1 cellular context compared by ENCODE assay signal in the genomic region with DNA sequence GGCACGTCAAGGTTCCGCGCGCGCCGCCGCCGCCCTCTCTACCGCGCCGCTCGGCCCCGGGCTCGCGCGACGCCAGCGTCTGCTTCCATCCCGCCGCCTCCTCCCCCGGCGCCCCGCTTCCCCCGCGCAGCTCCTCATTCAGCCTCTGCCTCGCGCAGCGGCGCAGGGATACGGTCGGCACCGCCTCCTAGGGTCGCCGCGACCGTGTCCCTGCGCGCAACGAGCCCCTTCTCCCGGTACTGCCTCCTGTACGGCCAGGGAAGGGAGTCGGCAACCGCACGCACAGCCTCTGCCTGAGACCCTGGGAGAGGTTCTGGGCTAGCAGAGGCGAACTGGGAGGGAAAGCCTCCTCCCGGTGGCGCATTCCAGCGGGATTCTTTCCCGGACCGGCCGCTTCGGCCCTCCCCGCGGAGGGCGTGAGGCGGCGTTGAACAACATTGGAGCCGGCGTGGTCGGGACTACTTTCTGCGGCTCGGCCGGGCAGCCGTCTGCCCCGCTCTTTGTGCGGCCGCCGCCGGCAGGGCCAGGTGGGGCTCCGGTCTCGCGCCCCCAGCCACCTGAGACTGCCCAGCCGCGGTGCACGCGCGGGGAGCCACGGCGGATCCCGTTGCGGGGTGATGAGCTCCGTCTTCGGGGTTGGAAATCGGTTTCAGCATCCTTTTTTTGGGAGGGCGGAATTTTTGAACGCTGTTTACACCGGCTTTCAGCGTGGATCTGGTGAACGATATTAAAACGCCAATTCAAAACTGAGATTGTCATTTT.
A peak's percentile ranks its signal among the peaks of the same experiment; 100 is the strongest.
TF ChIP-seq lines count a peak whose summit lies in the region.

Gene LRP6, minus strand, starts transcription at position 172 of the 762 bp plus-strand sequence. CDS start 309 bp downstream, outside the sequence.

TF ChIP-seq in GM12878, 131 proteins besides CTCF, POLR2A, EP300 and RAD21 (continued from another document and continues in another):
- no peak for TF ChIP-seq SPI1 (IDR thresholded peaks at IDR 0.05; ENCODE audit: borderline replicate concordance, insufficient read depth, low read depth, low read length)
- peak; percentile 78 for TF ChIP-seq RUNX3 (IDR thresholded peaks at IDR 0.05; ENCODE audit: low read length)
- no peak for TF ChIP-seq STAT3 (IDR thresholded peaks at IDR 0.05; ENCODE audit: low read depth, low read length)
- no peak for TF ChIP-seq MTA3 (IDR thresholded peaks at IDR 0.05; ENCODE audit: borderline replicate concordance, low read length)
- no peak for TF ChIP-seq RBBP5 (conservative IDR thresholded peaks at IDR 0.05)
- TF ChIP-seq DPF2 (IDR thresholded peaks at IDR 0.05), result peak; percentile 95
- no peak for TF ChIP-seq CUX1 (IDR thresholded peaks at IDR 0.05; ENCODE audit: insufficient replicate concordance, low read depth, low read length)
- TF ChIP-seq NR2F1 (conservative IDR thresholded peaks at IDR 0.05), result peak; percentile 92
- TF ChIP-seq RFX5 (IDR thresholded peaks at IDR 0.05; ENCODE audit: low read depth, low read length), result no peak
- peak; percentile 98 for TF ChIP-seq GATAD2B (conservative IDR thresholded peaks at IDR 0.05; ENCODE audit: low read depth)
- TF ChIP-seq HDGF (IDR thresholded peaks at IDR 0.05), result peak; percentile 88
- TF ChIP-seq RAD51 (IDR thresholded peaks at IDR 0.05), result no peak
- TF ChIP-seq SMAD5 (IDR thresholded peaks at IDR 0.05; ENCODE audit: low read depth), result no peak
- TF ChIP-seq, protein P1, sequence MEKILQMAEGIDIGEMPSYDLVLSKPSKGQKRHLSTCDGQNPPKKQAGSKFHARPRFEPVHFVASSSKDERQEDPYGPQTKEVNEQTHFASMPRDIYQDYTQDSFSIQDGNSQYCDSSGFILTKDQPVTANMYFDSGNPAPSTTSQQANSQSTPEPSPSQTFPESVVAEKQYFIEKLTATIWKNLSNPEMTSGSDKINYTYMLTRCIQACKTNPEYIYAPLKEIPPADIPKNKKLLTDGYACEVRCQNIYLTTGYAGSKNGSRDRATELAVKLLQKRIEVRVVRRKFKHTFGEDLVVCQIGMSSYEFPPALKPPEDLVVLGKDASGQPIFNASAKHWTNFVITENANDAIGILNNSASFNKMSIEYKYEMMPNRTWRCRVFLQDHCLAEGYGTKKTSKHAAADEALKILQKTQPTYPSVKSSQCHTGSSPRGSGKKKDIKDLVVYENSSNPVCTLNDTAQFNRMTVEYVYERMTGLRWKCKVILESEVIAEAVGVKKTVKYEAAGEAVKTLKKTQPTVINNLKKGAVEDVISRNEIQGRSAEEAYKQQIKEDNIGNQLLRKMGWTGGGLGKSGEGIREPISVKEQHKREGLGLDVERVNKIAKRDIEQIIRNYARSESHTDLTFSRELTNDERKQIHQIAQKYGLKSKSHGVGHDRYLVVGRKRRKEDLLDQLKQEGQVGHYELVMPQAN (conservative IDR thresholded peaks at IDR 0.05), result peak; percentile 73
- TF ChIP-seq NR2C1 (IDR thresholded peaks at IDR 0.05), result peak; percentile 48
- TF ChIP-seq MLLT1 (IDR thresholded peaks at IDR 0.05), result peak; percentile 96
- no peak for TF ChIP-seq SREBF2 (IDR thresholded peaks at IDR 0.05; ENCODE audit: low read length)
- TF ChIP-seq RELA (IDR thresholded peaks at IDR 0.05; ENCODE audit: borderline replicate concordance, partially characterized antibody), result peak; percentile 82
- TF ChIP-seq RB1 (IDR thresholded peaks at IDR 0.05; ENCODE audit: borderline replicate concordance), result peak; percentile 92
- no peak for TF ChIP-seq ATF3 (IDR thresholded peaks at IDR 0.05; ENCODE audit: borderline replicate concordance, extremely low read depth, low read depth, low read length)
- peak; percentile 95 for TF ChIP-seq NBN (IDR thresholded peaks at IDR 0.05)
- TF ChIP-seq FOXK2 (IDR thresholded peaks at IDR 0.05), result peak; percentile 63
- peak in 1 of 2 experiments; percentile 68; a peak in 3 of 4 replicates for TF ChIP-seq BHLHE40 (IDR thresholded peaks at IDR 0.05; ENCODE audit: borderline replicate concordance in 1 of 2, low read depth in 2 of 2, low read length in 1 of 2)
- peak; percentile 36; the same call in 1 of the 2 replicates for TF ChIP-seq SIN3A (IDR thresholded peaks at IDR 0.05; ENCODE audit: low read depth, low read length)
- peak; percentile 74 for TF ChIP-seq POLR2AphosphoS5 (IDR thresholded peaks at IDR 0.05; ENCODE audit: low read length)
- TF ChIP-seq IRF3 (IDR thresholded peaks at IDR 0.05), result no peak
- peak; percentile 95 for TF ChIP-seq CHD2 (IDR thresholded peaks at IDR 0.05; ENCODE audit: borderline replicate concordance, low read depth, low read length)
- no peak for TF ChIP-seq KDM1A (IDR thresholded peaks at IDR 0.05; ENCODE audit: borderline replicate concordance)
- TF ChIP-seq, protein P2, sequence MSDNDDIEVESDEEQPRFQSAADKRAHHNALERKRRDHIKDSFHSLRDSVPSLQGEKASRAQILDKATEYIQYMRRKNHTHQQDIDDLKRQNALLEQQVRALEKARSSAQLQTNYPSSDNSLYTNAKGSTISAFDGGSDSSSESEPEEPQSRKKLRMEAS (IDR thresholded peaks at IDR 0.05; ENCODE audit: low read depth, low read length), result no peak; the same call in none of the 2 replicates
- TF ChIP-seq HDAC6 (IDR thresholded peaks at IDR 0.05; ENCODE audit: unreplicated experiment), result no peak
- no peak for TF ChIP-seq HDAC2 (IDR thresholded peaks at IDR 0.05)
- no peak for TF ChIP-seq ZNF622 (IDR thresholded peaks at IDR 0.05)
- TF ChIP-seq MEF2A (IDR thresholded peaks at IDR 0.05; ENCODE audit: insufficient read depth, low read depth, low read length), result no peak
- peak; percentile 79; the same call in 1 of the 2 replicates for TF ChIP-seq TARDBP (IDR thresholded peaks at IDR 0.05; ENCODE audit: borderline replicate concordance)
- TF ChIP-seq FOS (IDR thresholded peaks at IDR 0.05; ENCODE audit: borderline replicate concordance, extremely low read depth, insufficient read length), result no peak
- no peak for TF ChIP-seq YBX1 (IDR thresholded peaks at IDR 0.05)
- TF ChIP-seq CBX3 (IDR thresholded peaks at IDR 0.05; ENCODE audit: borderline replicate concordance, low read depth), result no peak
- no peak for TF ChIP-seq SUPT20H (IDR thresholded peaks at IDR 0.05; ENCODE audit: borderline replicate concordance, control insufficient read depth, low read depth, low read length)
- TF ChIP-seq YY1 (IDR thresholded peaks at IDR 0.05; ENCODE audit: low read depth, low read length), result peak; percentile 74
- TF ChIP-seq PAX8 (IDR thresholded peaks at IDR 0.05), result no peak
- TF ChIP-seq LARP7 (IDR thresholded peaks at IDR 0.05), result peak; percentile 97
- no peak for TF ChIP-seq NFIC (IDR thresholded peaks at IDR 0.05; ENCODE audit: low read depth, low read length)
- TF ChIP-seq EED (IDR thresholded peaks at IDR 0.05; ENCODE audit: low read depth), result peak; percentile 84
- peak; percentile 77 for TF ChIP-seq SP1 (IDR thresholded peaks at IDR 0.05; ENCODE audit: low read depth, low read length)
- TF ChIP-seq TCF7 (IDR thresholded peaks at IDR 0.05; ENCODE audit: borderline replicate concordance), result no peak
- TF ChIP-seq ZNF274 (IDR thresholded peaks at IDR 0.05; ENCODE audit: insufficient read depth, insufficient read length), result no peak
- no peak for TF ChIP-seq JUNB (IDR thresholded peaks at IDR 0.05)
- TF ChIP-seq, protein P3, sequence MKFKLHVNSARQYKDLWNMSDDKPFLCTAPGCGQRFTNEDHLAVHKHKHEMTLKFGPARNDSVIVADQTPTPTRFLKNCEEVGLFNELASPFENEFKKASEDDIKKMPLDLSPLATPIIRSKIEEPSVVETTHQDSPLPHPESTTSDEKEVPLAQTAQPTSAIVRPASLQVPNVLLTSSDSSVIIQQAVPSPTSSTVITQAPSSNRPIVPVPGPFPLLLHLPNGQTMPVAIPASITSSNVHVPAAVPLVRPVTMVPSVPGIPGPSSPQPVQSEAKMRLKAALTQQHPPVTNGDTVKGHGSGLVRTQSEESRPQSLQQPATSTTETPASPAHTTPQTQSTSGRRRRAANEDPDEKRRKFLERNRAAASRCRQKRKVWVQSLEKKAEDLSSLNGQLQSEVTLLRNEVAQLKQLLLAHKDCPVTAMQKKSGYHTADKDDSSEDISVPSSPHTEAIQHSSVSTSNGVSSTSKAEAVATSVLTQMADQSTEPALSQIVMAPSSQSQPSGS (IDR thresholded peaks at IDR 0.05; ENCODE audit: low read length), result no peak
- TF ChIP-seq SREBF1 (IDR thresholded peaks at IDR 0.05; ENCODE audit: low read length), result no peak
- TF ChIP-seq NFXL1 (IDR thresholded peaks at IDR 0.05; ENCODE audit: borderline replicate concordance), result no peak
- TF ChIP-seq ZZZ3 (IDR thresholded peaks at IDR 0.05; ENCODE audit: control insufficient read depth, insufficient read length, low read depth), result no peak
- TF ChIP-seq SMARCA5 (IDR thresholded peaks at IDR 0.05), result peak; percentile 80
- no peak for TF ChIP-seq CEBPZ (IDR thresholded peaks at IDR 0.05; ENCODE audit: low read depth, low read length)
- TF ChIP-seq ZBED1 (IDR thresholded peaks at IDR 0.05; ENCODE audit: borderline replicate concordance), result no peak
- 0 out of 2 replicates have a peak, but pooled peaks have one; percentile 46 for TF ChIP-seq IRF4 (IDR thresholded peaks at IDR 0.05; ENCODE audit: low read depth, low read length)
